Comparison of ENCODE assay signal across 1 cellular context in genomic region chr7:116953727-116954442, GRCh38.
TF ChIP-seq lines count a peak whose summit lies in the region.

No MANE protein-coding gene starts in this region.

TF ChIP-seq in K562, 482 proteins besides CTCF, POLR2A, EP300 and RAD21 (continued from another document and continues in another):
- peak; percentile 37 for TF ChIP-seq CTCFL (IDR thresholded peaks at IDR 0.05; ENCODE audit: borderline replicate concordance, insufficient read depth, low read depth, low read length, poor library complexity, severe bottlenecking)
- no peak for TF ChIP-seq DEAF1 (CRISPR knock-in tag; IDR thresholded peaks at IDR 0.05)
- TF ChIP-seq, protein P1, sequence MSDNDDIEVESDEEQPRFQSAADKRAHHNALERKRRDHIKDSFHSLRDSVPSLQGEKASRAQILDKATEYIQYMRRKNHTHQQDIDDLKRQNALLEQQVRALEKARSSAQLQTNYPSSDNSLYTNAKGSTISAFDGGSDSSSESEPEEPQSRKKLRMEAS (CRISPR knock-in tag; IDR thresholded peaks at IDR 0.05), result no peak
- peak; percentile 80 for TF ChIP-seq SAP30 (IDR thresholded peaks at IDR 0.05; ENCODE audit: borderline replicate concordance, insufficient read depth, low read depth, low read length, poor library complexity, severe bottlenecking)
- no peak for TF ChIP-seq ZNF140 (CRISPR knock-in tag; IDR thresholded peaks at IDR 0.05)
- TF ChIP-seq COPS2 (conservative IDR thresholded peaks at IDR 0.05), result no peak
- TF ChIP-seq, protein P2, sequence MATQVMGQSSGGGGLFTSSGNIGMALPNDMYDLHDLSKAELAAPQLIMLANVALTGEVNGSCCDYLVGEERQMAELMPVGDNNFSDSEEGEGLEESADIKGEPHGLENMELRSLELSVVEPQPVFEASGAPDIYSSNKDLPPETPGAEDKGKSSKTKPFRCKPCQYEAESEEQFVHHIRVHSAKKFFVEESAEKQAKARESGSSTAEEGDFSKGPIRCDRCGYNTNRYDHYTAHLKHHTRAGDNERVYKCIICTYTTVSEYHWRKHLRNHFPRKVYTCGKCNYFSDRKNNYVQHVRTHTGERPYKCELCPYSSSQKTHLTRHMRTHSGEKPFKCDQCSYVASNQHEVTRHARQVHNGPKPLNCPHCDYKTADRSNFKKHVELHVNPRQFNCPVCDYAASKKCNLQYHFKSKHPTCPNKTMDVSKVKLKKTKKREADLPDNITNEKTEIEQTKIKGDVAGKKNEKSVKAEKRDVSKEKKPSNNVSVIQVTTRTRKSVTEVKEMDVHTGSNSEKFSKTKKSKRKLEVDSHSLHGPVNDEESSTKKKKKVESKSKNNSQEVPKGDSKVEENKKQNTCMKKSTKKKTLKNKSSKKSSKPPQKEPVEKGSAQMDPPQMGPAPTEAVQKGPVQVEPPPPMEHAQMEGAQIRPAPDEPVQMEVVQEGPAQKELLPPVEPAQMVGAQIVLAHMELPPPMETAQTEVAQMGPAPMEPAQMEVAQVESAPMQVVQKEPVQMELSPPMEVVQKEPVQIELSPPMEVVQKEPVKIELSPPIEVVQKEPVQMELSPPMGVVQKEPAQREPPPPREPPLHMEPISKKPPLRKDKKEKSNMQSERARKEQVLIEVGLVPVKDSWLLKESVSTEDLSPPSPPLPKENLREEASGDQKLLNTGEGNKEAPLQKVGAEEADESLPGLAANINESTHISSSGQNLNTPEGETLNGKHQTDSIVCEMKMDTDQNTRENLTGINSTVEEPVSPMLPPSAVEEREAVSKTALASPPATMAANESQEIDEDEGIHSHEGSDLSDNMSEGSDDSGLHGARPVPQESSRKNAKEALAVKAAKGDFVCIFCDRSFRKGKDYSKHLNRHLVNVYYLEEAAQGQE (CRISPR knock-in tag; IDR thresholded peaks at IDR 0.05; ENCODE audit: low read depth), result no peak; the same call in none of the 2 replicates
- no peak for TF ChIP-seq HSF4 (CRISPR knock-in tag; IDR thresholded peaks at IDR 0.05; ENCODE audit: borderline replicate concordance)
- no peak for TF ChIP-seq PHB2 (IDR thresholded peaks at IDR 0.05; ENCODE audit: low read depth)
- TF ChIP-seq ZKSCAN8 (CRISPR knock-in tag; IDR thresholded peaks at IDR 0.05), result no peak
- TF ChIP-seq, protein P3, sequence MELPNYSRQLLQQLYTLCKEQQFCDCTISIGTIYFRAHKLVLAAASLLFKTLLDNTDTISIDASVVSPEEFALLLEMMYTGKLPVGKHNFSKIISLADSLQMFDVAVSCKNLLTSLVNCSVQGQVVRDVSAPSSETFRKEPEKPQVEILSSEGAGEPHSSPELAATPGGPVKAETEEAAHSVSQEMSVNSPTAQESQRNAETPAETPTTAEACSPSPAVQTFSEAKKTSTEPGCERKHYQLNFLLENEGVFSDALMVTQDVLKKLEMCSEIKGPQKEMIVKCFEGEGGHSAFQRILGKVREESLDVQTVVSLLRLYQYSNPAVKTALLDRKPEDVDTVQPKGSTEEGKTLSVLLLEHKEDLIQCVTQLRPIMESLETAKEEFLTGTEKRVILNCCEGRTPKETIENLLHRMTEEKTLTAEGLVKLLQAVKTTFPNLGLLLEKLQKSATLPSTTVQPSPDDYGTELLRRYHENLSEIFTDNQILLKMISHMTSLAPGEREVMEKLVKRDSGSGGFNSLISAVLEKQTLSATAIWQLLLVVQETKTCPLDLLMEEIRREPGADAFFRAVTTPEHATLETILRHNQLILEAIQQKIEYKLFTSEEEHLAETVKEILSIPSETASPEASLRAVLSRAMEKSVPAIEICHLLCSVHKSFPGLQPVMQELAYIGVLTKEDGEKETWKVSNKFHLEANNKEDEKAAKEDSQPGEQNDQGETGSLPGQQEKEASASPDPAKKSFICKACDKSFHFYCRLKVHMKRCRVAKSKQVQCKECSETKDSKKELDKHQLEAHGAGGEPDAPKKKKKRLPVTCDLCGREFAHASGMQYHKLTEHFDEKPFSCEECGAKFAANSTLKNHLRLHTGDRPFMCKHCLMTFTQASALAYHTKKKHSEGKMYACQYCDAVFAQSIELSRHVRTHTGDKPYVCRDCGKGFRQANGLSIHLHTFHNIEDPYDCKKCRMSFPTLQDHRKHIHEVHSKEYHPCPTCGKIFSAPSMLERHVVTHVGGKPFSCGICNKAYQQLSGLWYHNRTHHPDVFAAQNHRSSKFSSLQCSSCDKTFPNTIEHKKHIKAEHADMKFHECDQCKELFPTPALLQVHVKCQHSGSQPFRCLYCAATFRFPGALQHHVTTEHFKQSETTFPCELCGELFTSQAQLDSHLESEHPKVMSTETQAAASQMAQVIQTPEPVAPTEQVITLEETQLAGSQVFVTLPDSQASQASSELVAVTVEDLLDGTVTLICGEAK (IDR thresholded peaks at IDR 0.05), result peak; percentile 15; the same call in 1 of the 2 replicates
- TF ChIP-seq, protein P3 (CRISPR knock-in tag; IDR thresholded peaks at IDR 0.05), result no peak
- TF ChIP-seq DPF2 (IDR thresholded peaks at IDR 0.05), result 0 out of 2 replicates have a peak, but pooled peaks have one; percentile 44
- TF ChIP-seq KLF1 (tag; IDR thresholded peaks at IDR 0.05), result peak; percentile 71
- TF ChIP-seq ZNF24 (IDR thresholded peaks at IDR 0.05), result peak; percentile 31; the same call in 1 of the 2 replicates
- TF ChIP-seq, protein P4, sequence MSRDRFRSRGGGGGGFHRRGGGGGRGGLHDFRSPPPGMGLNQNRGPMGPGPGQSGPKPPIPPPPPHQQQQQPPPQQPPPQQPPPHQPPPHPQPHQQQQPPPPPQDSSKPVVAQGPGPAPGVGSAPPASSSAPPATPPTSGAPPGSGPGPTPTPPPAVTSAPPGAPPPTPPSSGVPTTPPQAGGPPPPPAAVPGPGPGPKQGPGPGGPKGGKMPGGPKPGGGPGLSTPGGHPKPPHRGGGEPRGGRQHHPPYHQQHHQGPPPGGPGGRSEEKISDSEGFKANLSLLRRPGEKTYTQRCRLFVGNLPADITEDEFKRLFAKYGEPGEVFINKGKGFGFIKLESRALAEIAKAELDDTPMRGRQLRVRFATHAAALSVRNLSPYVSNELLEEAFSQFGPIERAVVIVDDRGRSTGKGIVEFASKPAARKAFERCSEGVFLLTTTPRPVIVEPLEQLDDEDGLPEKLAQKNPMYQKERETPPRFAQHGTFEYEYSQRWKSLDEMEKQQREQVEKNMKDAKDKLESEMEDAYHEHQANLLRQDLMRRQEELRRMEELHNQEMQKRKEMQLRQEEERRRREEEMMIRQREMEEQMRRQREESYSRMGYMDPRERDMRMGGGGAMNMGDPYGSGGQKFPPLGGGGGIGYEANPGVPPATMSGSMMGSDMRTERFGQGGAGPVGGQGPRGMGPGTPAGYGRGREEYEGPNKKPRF (IDR thresholded peaks at IDR 0.05; ENCODE audit: low read depth, low read length), result no peak
- peak; percentile 95 for TF ChIP-seq POLR2G (IDR thresholded peaks at IDR 0.05; ENCODE audit: low read depth, low read length)
- TF ChIP-seq GTF2E2 (tag; IDR thresholded peaks at IDR 0.05), result no peak
- TF ChIP-seq HDAC6 (IDR thresholded peaks at IDR 0.05; ENCODE audit: low read depth, low read length), result no peak
- TF ChIP-seq TAF1 (IDR thresholded peaks at IDR 0.05; ENCODE audit: control insufficient read depth, extremely low read depth, insufficient read depth, low read length, severe bottlenecking), result peak; percentile 74
- TF ChIP-seq RBM14 (IDR thresholded peaks at IDR 0.05; ENCODE audit: borderline replicate concordance, insufficient read depth, low read depth, low read length), result no peak
- TF ChIP-seq MEIS2 (IDR thresholded peaks at IDR 0.05; ENCODE audit: partially characterized antibody), result no peak
- no peak for TF ChIP-seq STAT5B (CRISPR knock-in tag; IDR thresholded peaks at IDR 0.05)
- no peak for TF ChIP-seq POLR2AphosphoS2 (IDR thresholded peaks at IDR 0.05; ENCODE audit: low read length)
